In genomic region chr17:37406635-37407455, GRCh38 we compare ENCODE assay signal across 1 cellular context.
TF ChIP-seq lines count a peak whose summit lies in the region.

ACACA (minus strand) TSS chr17:37406836; CDS start chr17:37406299, 537 bp downstream.
TADA2A (plus strand) TSS chr17:37406886; CDS start chr17:37411366, 4,480 bp downstream.

TF ChIP-seq in HEK293, 187 proteins besides CTCF, POLR2A, EP300 and RAD21 (continued from another document and continues in another):
- TF ChIP-seq INSM2 (tag by site-specific recombination; IDR thresholded peaks at IDR 0.05) (no peak), ZNF596 (tag by site-specific recombination; IDR thresholded peaks at IDR 0.05) (no peak), ZIC2 (tag by site-specific recombination; IDR thresholded peaks at IDR 0.05) (peak; percentile 94), ZNF138 (tag by site-specific recombination; IDR thresholded peaks at IDR 0.05; ENCODE audit: borderline replicate concordance) (no peak), SP2 (tag by site-specific recombination; IDR thresholded peaks at IDR 0.05) (peak; percentile 74), ZNF654 (tag by site-specific recombination; IDR thresholded peaks at IDR 0.05; ENCODE audit: low read depth) (no peak), FEZF1 (tag by site-specific recombination; IDR thresholded peaks at IDR 0.05) (peak; percentile 64), ZNF184 (tag by site-specific recombination; IDR thresholded peaks at IDR 0.05) (0 out of 2 replicates have a peak, but pooled peaks have one; percentile 28), ZNF354C (tag by site-specific recombination; IDR thresholded peaks at IDR 0.05; ENCODE audit: borderline replicate concordance, low read depth) (no peak), ATF2 (tag by site-specific recombination; IDR thresholded peaks at IDR 0.05; ENCODE audit: low read depth) (no peak), ZNF366 (tag by site-specific recombination; conservative IDR thresholded peaks at IDR 0.05) (no peak), ZFP41 (tag by site-specific recombination; IDR thresholded peaks at IDR 0.05; ENCODE audit: borderline replicate concordance) (no peak), ZNF830 (tag by site-specific recombination; IDR thresholded peaks at IDR 0.05; ENCODE audit: low read depth) (no peak), ZNF518A (tag by site-specific recombination; conservative IDR thresholded peaks at IDR 0.05; ENCODE audit: low read depth) (no peak), PBX3 (CRISPR knock-in tag; IDR thresholded peaks at IDR 0.05) (no peak; the same call in 1 of the 2 replicates), ZNF26 (tag by site-specific recombination; IDR thresholded peaks at IDR 0.05) (no peak), ZNF549 (tag by site-specific recombination; IDR thresholded peaks at IDR 0.05) (no peak), ZBTB10 (tag by site-specific recombination; IDR thresholded peaks at IDR 0.05) (peak; percentile 67; the same call in 1 of the 2 replicates), ZBTB11 (tag by site-specific recombination; conservative IDR thresholded peaks at IDR 0.05; ENCODE audit: low read depth) (no peak), REPIN1 (tag by site-specific recombination; IDR thresholded peaks at IDR 0.05; ENCODE audit: low read depth) (no peak), ZNF146 (tag by site-specific recombination; IDR thresholded peaks at IDR 0.05) (no peak), ZNF513 (tag by site-specific recombination; IDR thresholded peaks at IDR 0.05) (no peak), ZNF645 (tag by site-specific recombination; IDR thresholded peaks at IDR 0.05) (no peak), GFI1B (tag by site-specific recombination; IDR thresholded peaks at IDR 0.05) (no peak), ZNF48 (tag by site-specific recombination; IDR thresholded peaks at IDR 0.05) (no peak), ZNF132 (tag by site-specific recombination; IDR thresholded peaks at IDR 0.05; ENCODE audit: borderline replicate concordance) (no peak), ELK4 (IDR thresholded peaks at IDR 0.05; ENCODE audit: borderline replicate concordance, low read depth, low read length) (no peak), ZNF768 (tag by site-specific recombination; IDR thresholded peaks at IDR 0.05) (no peak; the same call in 1 of the 2 replicates), ZFP3 (tag by site-specific recombination; IDR thresholded peaks at IDR 0.05; ENCODE audit: low read depth) (no peak), ZNF670 (tag by site-specific recombination; IDR thresholded peaks at IDR 0.05; ENCODE audit: low read depth) (no peak), SP7 (tag by site-specific recombination; IDR thresholded peaks at IDR 0.05) (peak; percentile 59), ZNF157 (tag by site-specific recombination; IDR thresholded peaks at IDR 0.05) (no peak), HOXA7 (CRISPR knock-in tag; IDR thresholded peaks at IDR 0.05; ENCODE audit: borderline replicate concordance) (no peak), ZNF211 (tag by site-specific recombination; IDR thresholded peaks at IDR 0.05; ENCODE audit: low read depth) (no peak), HOXC10 (CRISPR knock-in tag; IDR thresholded peaks at IDR 0.05) (no peak), ZNF239 (tag by site-specific recombination; IDR thresholded peaks at IDR 0.05) (no peak), ZSCAN16 (tag by site-specific recombination; IDR thresholded peaks at IDR 0.05) (no peak), ZNF776 (tag by site-specific recombination; IDR thresholded peaks at IDR 0.05; ENCODE audit: borderline replicate concordance) (no peak)
